8 cellular contexts compared by ENCODE assay signal in genomic region chr20:62182469-62183425, GRCh38. TPM values are rescaled to one million over a fixed set of nuclear protein-coding genes. Genes with fewer than 3 reads are reported as not detected.
DNase-seq lines count a peak whose midpoint lies in the region; ATAC-seq, FAIRE-seq and TF ChIP-seq lines count a peak whose summit lies in the region.

A gene with protein sequence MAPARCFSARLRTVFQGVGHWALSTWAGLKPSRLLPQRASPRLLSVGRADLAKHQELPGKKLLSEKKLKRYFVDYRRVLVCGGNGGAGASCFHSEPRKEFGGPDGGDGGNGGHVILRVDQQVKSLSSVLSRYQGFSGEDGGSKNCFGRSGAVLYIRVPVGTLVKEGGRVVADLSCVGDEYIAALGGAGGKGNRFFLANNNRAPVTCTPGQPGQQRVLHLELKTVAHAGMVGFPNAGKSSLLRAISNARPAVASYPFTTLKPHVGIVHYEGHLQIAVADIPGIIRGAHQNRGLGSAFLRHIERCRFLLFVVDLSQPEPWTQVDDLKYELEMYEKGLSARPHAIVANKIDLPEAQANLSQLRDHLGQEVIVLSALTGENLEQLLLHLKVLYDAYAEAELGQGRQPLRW (plus strand): TSS chr20:62183028. CDS start chr20:62193421, 10,393 bp downstream.

- peak; percentile 99 for TF ChIP-seq POLR2A in H54 (IDR thresholded peaks at IDR 0.05; ENCODE audit: low read depth, low read length)

- no peak for FAIRE-seq in H54 (lab: Jason Lieb, UNC)

- no peak for TF ChIP-seq CTCF in RWPE1 (conservative IDR thresholded peaks at IDR 0.05; ENCODE audit: low read depth)
- TF ChIP-seq CTCF in fibroblast of mammary gland (conservative IDR thresholded peaks at IDR 0.05; ENCODE audit: control insufficient read depth, insufficient read depth, low read depth, low read length): no peak

- no peaks in the 10 kb centered on the region for H3K9me3 Mint-ChIP-seq in activated T-helper 17 cell treated with anti-CD3 and anti-CD28 coated beads, Interleukin-2, amount 50 U/mL, for 72 hours
- H3K9me3 Mint-ChIP-seq in naive thymus-derived CD8-positive, alpha-beta T cell: no peaks in the 10 kb centered on the region
- no peaks in the 10 kb centered on the region for H3K9me3 Mint-ChIP-seq in stimulated activated naive B cell treated with anti-CD40 and anti-IgM and Interleukin-4, amounts not matched to agents 10 μg/mL and 1 μg/mL and 100 μg/mL, for 72 hours

- peaks cover 18% of the 10 kb centered on the region for H3K4me1 Mint-ChIP-seq in activated T-helper 17 cell treated with anti-CD3 and anti-CD28 coated beads, Interleukin-2, amount 50 U/mL, for 72 hours
- H3K4me1 Mint-ChIP-seq in naive thymus-derived CD8-positive, alpha-beta T cell: peaks cover 10 to 48% (median 43%) of the 10 kb centered on the region in 4 donors
- H3K4me1 Mint-ChIP-seq in stimulated activated naive B cell treated with anti-CD40 and anti-IgM and Interleukin-4, amounts not matched to agents 10 μg/mL and 1 μg/mL and 100 μg/mL, for 72 hours: peaks cover 24 to 34% of the 10 kb centered on the region in 2 donors

- H3K27me3 Mint-ChIP-seq in activated T-helper 17 cell treated with anti-CD3 and anti-CD28 coated beads, Interleukin-2, amount 50 U/mL, for 72 hours: no peaks in the 10 kb centered on the region
- peaks cover 0 to 2% (median 0%) of the 10 kb centered on the region in 5 donors for H3K27me3 Mint-ChIP-seq in naive thymus-derived CD8-positive, alpha-beta T cell
- H3K27me3 Mint-ChIP-seq in stimulated activated naive B cell treated with anti-CD40 and anti-IgM and Interleukin-4, amounts not matched to agents 10 μg/mL and 1 μg/mL and 100 μg/mL, for 72 hours: no peaks in the 10 kb centered on the region

- POLR2A ChIA-PET in RWPE1 (lab: Yijun Ruan, JAX; ENCODE audit: low non-redundant PET): no interaction called here
- POLR2A ChIA-PET in naive thymus-derived CD8-positive, alpha-beta T cell (lab: Charles Lee): interaction anchor here (0.6 to 2.2 kb wide), 5 partner anchors 39 to 152 kb away, joined by 3 to 9 read pairs (median 4); partner anchors contain the start of genes OSBPL2, PSMA7, SS18L1 and TAF4

- H3K4me3 Mint-ChIP-seq in activated T-helper 17 cell treated with anti-CD3 and anti-CD28 coated beads, Interleukin-2, amount 50 U/mL, for 72 hours: peak within 1 kb of the TSS; percentile 87
- peak within 1 kb of the TSS; percentile 84 to 96 (median 92) for H3K4me3 Mint-ChIP-seq in naive thymus-derived CD8-positive, alpha-beta T cell
- peak within 1 kb of the TSS; percentile 94 to 97 for H3K4me3 Mint-ChIP-seq in stimulated activated naive B cell treated with anti-CD40 and anti-IgM and Interleukin-4, amounts not matched to agents 10 μg/mL and 1 μg/mL and 100 μg/mL, for 72 hours

- peak within 1 kb of the TSS; percentile 91 for H3K27ac ChIP-seq in RWPE1

- peak within 1 kb of the TSS; percentile 91 for H3K27ac Mint-ChIP-seq in activated T-helper 17 cell treated with anti-CD3 and anti-CD28 coated beads, Interleukin-2, amount 50 U/mL, for 72 hours
- peak within 1 kb of the TSS; percentile 92 to 98 (median 96) for H3K27ac Mint-ChIP-seq in naive thymus-derived CD8-positive, alpha-beta T cell
- peak within 1 kb of the TSS; percentile 98 for H3K27ac Mint-ChIP-seq in stimulated activated naive B cell treated with anti-CD40 and anti-IgM and Interleukin-4, amounts not matched to agents 10 μg/mL and 1 μg/mL and 100 μg/mL, for 72 hours

- H3K36me3 Mint-ChIP-seq in activated T-helper 17 cell treated with anti-CD3 and anti-CD28 coated beads, Interleukin-2, amount 50 U/mL, for 72 hours (ENCODE audit: low read depth): peaks cover 9% of the 10 kb centered on the region
- peaks cover 0 to 2% (median 0%) of the 10 kb centered on the region in 3 donors for H3K36me3 Mint-ChIP-seq in naive thymus-derived CD8-positive, alpha-beta T cell
- peaks cover 11 to 22% of the 10 kb centered on the region in 2 donors for H3K36me3 Mint-ChIP-seq in stimulated activated naive B cell treated with anti-CD40 and anti-IgM and Interleukin-4, amounts not matched to agents 10 μg/mL and 1 μg/mL and 100 μg/mL, for 72 hours

- peak; percentile 98 for ATAC-seq in activated T-helper 17 cell treated with anti-CD3 and anti-CD28 coated beads, Interleukin-2, amount 50 U/mL, for 72 hours (replicated peaks)
- ATAC-seq in naive thymus-derived CD8-positive, alpha-beta T cell: peak; percentile 93 to 94
- ATAC-seq in stimulated activated naive B cell treated with anti-CD40 and anti-IgM and Interleukin-4, amounts not matched to agents 10 μg/mL and 1 μg/mL and 100 μg/mL, for 72 hours (replicated peaks): peak; percentile 96

- peak within 1 kb of the TSS; percentile 93 for H3K4me3 ChIP-seq in fibroblast of mammary gland (ENCODE audit: control insufficient read depth, low read depth, low read length)

- DNase-seq in EH (ENCODE audit: low read depth) (peak; percentile 96), H54 (ENCODE audit: insufficient read length, low spot score) (peak; percentile 97), LoVo (ENCODE audit: low spot score) (peak; percentile 96), RWPE1 (ENCODE audit: low spot score) (peak; percentile 100), fibroblast of mammary gland (ENCODE audit: low read depth) (peak; percentile 93)
- DNase-seq in naive thymus-derived CD8-positive, alpha-beta T cell: peak; percentile 87 to 97 (median 92)
- DNase-seq in stimulated activated naive B cell treated with anti-CD40 and anti-IgM and Interleukin-4, amounts not matched to agents 10 μg/mL and 1 μg/mL and 100 μg/mL, for 72 hours: peak; percentile 91

- CTCF ChIA-PET in RWPE1 (lab: Yijun Ruan, JAX): interaction anchor here (0.5 kb wide), 1 partner anchor 12 kb away, joined by 3 read pairs; no protein-coding TSS in a partner anchor

RNA-seq across cellular contexts. Expression of the gene that starts here (rescaled TPM):
- 10 to 100 TPM; 19.7 to 40.2 TPM for total RNA-seq in activated T-helper 17 cell treated with anti-CD3 and anti-CD28 coated beads, Interleukin-2, amount 50 U/mL, for 72 hours
- 10 to 100 TPM; 44.2 to 45.1 TPM for total RNA-seq in naive thymus-derived CD8-positive, alpha-beta T cell
- 10 to 100 TPM; 21.8 to 28.5 (median 21.9) TPM for polyA plus RNA-seq in naive thymus-derived CD8-positive, alpha-beta T cell

Comparison
In these comparisons a context has a peak if more than half of its experiments do, and no peak if none do; other contexts are left out.
1. Peak in every context shown above with its lines: DNase-seq, ATAC-seq, H3K4me3 ChIP-seq and H3K27ac ChIP-seq.